Comparison of ENCODE assay signal across 1 cellular context in genomic region chr20:1567392-1568165, GRCh38.
TF ChIP-seq lines count a peak whose summit lies in the region.

No MANE protein-coding gene starts in this region.

TF ChIP-seq in SK-N-SH treated with all-trans-retinoic acid at 6 μM for 48 hours, 23 proteins besides CTCF, POLR2A, EP300 and RAD21 (continued from another document):
- TF ChIP-seq TSHZ2 (CRISPR knock-in tag; IDR thresholded peaks at IDR 0.05) (no peak), ZNF565 (CRISPR knock-in tag; conservative IDR thresholded peaks at IDR 0.05; ENCODE audit: low read depth) (no peak), RARB (CRISPR knock-in tag; IDR thresholded peaks at IDR 0.05) (no peak), GLIS3 (CRISPR knock-in tag; IDR thresholded peaks at IDR 0.05) (no peak), CSDC2 (CRISPR knock-in tag; IDR thresholded peaks at IDR 0.05) (no peak), TCF4 (CRISPR knock-in tag; IDR thresholded peaks at IDR 0.05; ENCODE audit: borderline replicate concordance) (no peak), ZNF8 (CRISPR knock-in tag; IDR thresholded peaks at IDR 0.05) (no peak), ESRRG (CRISPR knock-in tag; IDR thresholded peaks at IDR 0.05) (no peak), SNAI2 (CRISPR knock-in tag; IDR thresholded peaks at IDR 0.05) (no peak), CSRNP3 (CRISPR knock-in tag; IDR thresholded peaks at IDR 0.05) (no peak)
